In the genomic region with DNA sequence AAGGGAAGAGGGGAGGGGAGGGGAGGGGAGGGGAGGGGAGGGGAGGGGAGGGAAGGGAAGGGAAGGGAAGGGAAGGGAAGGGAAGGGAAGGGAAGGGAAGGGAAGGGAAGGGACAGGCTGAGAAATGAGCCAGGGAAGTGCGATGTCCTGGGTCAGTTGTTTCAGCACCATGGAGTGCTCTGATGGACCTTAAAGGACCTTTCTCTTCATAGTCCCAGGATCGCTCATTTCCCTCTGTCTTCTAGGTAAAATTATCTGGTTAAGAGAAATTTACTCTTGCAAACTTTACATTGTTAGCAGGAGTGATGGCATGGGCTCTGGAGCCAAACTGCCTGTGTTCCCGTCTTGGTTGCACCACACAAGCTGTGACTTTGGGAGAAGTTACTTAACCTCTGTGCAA, we compare ENCODE assay signal across 3 cellular contexts.
TF ChIP-seq lines count a peak whose summit lies in the region.

No MANE protein-coding gene starts in this region.

TF ChIP-seq in HepG2, 621 proteins besides CTCF, POLR2A, EP300 and RAD21:
- TF ChIP-seq, protein P1, sequence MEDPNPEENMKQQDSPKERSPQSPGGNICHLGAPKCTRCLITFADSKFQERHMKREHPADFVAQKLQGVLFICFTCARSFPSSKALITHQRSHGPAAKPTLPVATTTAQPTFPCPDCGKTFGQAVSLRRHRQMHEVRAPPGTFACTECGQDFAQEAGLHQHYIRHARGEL (CRISPR knock-in tag; IDR thresholded peaks at IDR 0.05) = no peak
- TF ChIP-seq HNRNPK (IDR thresholded peaks at IDR 0.05; ENCODE audit: low read depth, low read length, poor library complexity, severe bottlenecking) = peak; percentile 98
- no peak for TF ChIP-seq ZNF12 (CRISPR knock-in tag; IDR thresholded peaks at IDR 0.05)
- peak; percentile 34 for TF ChIP-seq PCBP2 (optimal IDR thresholded peaks at IDR 0.05; ENCODE audit: low read depth, low read length, poor library complexity, severe bottlenecking)
- peak; percentile 94 for TF ChIP-seq PCBP1 (IDR thresholded peaks at IDR 0.05; ENCODE audit: borderline replicate concordance, low read depth, low read length)
- TF ChIP-seq, protein P2, sequence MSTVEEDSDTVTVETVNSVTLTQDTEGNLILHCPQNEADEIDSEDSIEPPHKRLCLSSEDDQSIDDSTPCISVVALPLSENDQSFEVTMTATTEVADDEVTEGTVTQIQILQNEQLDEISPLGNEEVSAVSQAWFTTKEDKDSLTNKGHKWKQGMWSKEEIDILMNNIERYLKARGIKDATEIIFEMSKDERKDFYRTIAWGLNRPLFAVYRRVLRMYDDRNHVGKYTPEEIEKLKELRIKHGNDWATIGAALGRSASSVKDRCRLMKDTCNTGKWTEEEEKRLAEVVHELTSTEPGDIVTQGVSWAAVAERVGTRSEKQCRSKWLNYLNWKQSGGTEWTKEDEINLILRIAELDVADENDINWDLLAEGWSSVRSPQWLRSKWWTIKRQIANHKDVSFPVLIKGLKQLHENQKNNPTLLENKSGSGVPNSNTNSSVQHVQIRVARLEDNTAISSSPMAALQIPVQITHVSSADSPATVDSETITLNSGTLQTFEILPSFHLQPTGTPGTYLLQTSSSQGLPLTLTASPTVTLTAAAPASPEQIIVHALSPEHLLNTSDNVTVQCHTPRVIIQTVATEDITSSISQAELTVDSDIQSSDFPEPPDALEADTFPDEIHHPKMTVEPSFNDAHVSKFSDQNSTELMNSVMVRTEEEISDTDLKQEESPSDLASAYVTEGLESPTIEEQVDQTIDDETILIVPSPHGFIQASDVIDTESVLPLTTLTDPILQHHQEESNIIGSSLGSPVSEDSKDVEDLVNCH (CRISPR knock-in tag; IDR thresholded peaks at IDR 0.05) = no peak
- TF ChIP-seq ONECUT2 (CRISPR knock-in tag; IDR thresholded peaks at IDR 0.05) = no peak
- TF ChIP-seq SCMH1 (CRISPR knock-in tag; IDR thresholded peaks at IDR 0.05; ENCODE audit: borderline replicate concordance) = no peak
- TF ChIP-seq, protein P3, sequence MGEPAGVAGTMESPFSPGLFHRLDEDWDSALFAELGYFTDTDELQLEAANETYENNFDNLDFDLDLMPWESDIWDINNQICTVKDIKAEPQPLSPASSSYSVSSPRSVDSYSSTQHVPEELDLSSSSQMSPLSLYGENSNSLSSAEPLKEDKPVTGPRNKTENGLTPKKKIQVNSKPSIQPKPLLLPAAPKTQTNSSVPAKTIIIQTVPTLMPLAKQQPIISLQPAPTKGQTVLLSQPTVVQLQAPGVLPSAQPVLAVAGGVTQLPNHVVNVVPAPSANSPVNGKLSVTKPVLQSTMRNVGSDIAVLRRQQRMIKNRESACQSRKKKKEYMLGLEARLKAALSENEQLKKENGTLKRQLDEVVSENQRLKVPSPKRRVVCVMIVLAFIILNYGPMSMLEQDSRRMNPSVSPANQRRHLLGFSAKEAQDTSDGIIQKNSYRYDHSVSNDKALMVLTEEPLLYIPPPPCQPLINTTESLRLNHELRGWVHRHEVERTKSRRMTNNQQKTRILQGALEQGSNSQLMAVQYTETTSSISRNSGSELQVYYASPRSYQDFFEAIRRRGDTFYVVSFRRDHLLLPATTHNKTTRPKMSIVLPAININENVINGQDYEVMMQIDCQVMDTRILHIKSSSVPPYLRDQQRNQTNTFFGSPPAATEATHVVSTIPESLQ (CRISPR knock-in tag; conservative IDR thresholded peaks at IDR 0.05) = no peak
- TF ChIP-seq ZNF24 (IDR thresholded peaks at IDR 0.05) = no peak
- no peak for TF ChIP-seq ZIK1 (CRISPR knock-in tag; IDR thresholded peaks at IDR 0.05; ENCODE audit: borderline replicate concordance, low read depth)

TF ChIP-seq in Ishikawa, 13 proteins besides CTCF, POLR2A, EP300 and RAD21:
- TF ChIP-seq TCF12 (IDR thresholded peaks at IDR 0.05; ENCODE audit: low read depth) (no peak), ZBTB7A (IDR thresholded peaks at IDR 0.05; ENCODE audit: low read depth) (no peak), YY1 (IDR thresholded peaks at IDR 0.05; ENCODE audit: low read depth) (no peak), TEAD4 (IDR thresholded peaks at IDR 0.05) (no peak), CREB1 (IDR thresholded peaks at IDR 0.05; ENCODE audit: low read depth) (no peak), TAF1 (IDR thresholded peaks at IDR 0.05; ENCODE audit: low read depth) (no peak)
- TF ChIP-seq, protein P4, sequence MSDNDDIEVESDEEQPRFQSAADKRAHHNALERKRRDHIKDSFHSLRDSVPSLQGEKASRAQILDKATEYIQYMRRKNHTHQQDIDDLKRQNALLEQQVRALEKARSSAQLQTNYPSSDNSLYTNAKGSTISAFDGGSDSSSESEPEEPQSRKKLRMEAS (IDR thresholded peaks at IDR 0.05) = no peak
- TF ChIP-seq, protein P5, sequence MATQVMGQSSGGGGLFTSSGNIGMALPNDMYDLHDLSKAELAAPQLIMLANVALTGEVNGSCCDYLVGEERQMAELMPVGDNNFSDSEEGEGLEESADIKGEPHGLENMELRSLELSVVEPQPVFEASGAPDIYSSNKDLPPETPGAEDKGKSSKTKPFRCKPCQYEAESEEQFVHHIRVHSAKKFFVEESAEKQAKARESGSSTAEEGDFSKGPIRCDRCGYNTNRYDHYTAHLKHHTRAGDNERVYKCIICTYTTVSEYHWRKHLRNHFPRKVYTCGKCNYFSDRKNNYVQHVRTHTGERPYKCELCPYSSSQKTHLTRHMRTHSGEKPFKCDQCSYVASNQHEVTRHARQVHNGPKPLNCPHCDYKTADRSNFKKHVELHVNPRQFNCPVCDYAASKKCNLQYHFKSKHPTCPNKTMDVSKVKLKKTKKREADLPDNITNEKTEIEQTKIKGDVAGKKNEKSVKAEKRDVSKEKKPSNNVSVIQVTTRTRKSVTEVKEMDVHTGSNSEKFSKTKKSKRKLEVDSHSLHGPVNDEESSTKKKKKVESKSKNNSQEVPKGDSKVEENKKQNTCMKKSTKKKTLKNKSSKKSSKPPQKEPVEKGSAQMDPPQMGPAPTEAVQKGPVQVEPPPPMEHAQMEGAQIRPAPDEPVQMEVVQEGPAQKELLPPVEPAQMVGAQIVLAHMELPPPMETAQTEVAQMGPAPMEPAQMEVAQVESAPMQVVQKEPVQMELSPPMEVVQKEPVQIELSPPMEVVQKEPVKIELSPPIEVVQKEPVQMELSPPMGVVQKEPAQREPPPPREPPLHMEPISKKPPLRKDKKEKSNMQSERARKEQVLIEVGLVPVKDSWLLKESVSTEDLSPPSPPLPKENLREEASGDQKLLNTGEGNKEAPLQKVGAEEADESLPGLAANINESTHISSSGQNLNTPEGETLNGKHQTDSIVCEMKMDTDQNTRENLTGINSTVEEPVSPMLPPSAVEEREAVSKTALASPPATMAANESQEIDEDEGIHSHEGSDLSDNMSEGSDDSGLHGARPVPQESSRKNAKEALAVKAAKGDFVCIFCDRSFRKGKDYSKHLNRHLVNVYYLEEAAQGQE (IDR thresholded peaks at IDR 0.05; ENCODE audit: low read depth) = peak; percentile 42
TF ChIP-seq in Ishikawa: peak in this region for 1.

TF ChIP-seq in K562, 482 proteins besides CTCF, POLR2A, EP300 and RAD21:
- TF ChIP-seq PCBP1 (IDR thresholded peaks at IDR 0.05; ENCODE audit: low read depth, low read length, poor library complexity, severe bottlenecking) (peak; percentile 88), PPARD (CRISPR knock-in tag; IDR thresholded peaks at IDR 0.05) (no peak)
